Comparison of ENCODE assay signal across 1 cellular context in genomic region chr3:194514626-194515025, GRCh38.
TF ChIP-seq lines count a peak whose summit lies in the region.

No MANE protein-coding gene starts in this region.

TF ChIP-seq in H1, 55 proteins besides CTCF, POLR2A, EP300 and RAD21:
- TF ChIP-seq CHD7 (IDR thresholded peaks at IDR 0.05; ENCODE audit: insufficient replicate concordance, low read length) (no peak), EGR1 (IDR thresholded peaks at IDR 0.05; ENCODE audit: borderline replicate concordance, low read depth, low read length) (no peak), SIX5 (IDR thresholded peaks at IDR 0.05; ENCODE audit: low read depth, low read length) (no peak), SP2 (IDR thresholded peaks at IDR 0.05; ENCODE audit: low read length) (no peak), SUZ12 (IDR thresholded peaks at IDR 0.05; ENCODE audit: low read length) (no peak), GTF2F1 (IDR thresholded peaks at IDR 0.05; ENCODE audit: borderline replicate concordance, low read depth, low read length) (no peak), KDM4A (IDR thresholded peaks at IDR 0.05; ENCODE audit: low read depth, low read length, severe bottlenecking) (no peak), BRCA1 (IDR thresholded peaks at IDR 0.05; ENCODE audit: low read depth, low read length) (no peak), NRF1 (IDR thresholded peaks at IDR 0.05; ENCODE audit: low read depth, low read length) (no peak), MAFK (IDR thresholded peaks at IDR 0.05; ENCODE audit: low read depth, low read length) (no peak), ASH2L (IDR thresholded peaks at IDR 0.05; ENCODE audit: low read length) (no peak), SP1 (IDR thresholded peaks at IDR 0.05; ENCODE audit: low read depth, low read length) (no peak), KDM1A (IDR thresholded peaks at IDR 0.05; ENCODE audit: borderline replicate concordance, low read length) (no peak), PHF8 (conservative IDR thresholded peaks at IDR 0.05; ENCODE audit: low read depth, low read length) (no peak), ATF3 (IDR thresholded peaks at IDR 0.05; ENCODE audit: insufficient read depth, low read depth, low read length) (no peak), FOSL1 (IDR thresholded peaks at IDR 0.05; ENCODE audit: insufficient read depth, low read depth, low read length) (no peak), NANOG (IDR thresholded peaks at IDR 0.05; ENCODE audit: insufficient read depth, low read depth, low read length, poor library complexity, severe bottlenecking) (no peak)
